Comparison of ENCODE assay signal across 9 cellular contexts in the genomic region with DNA sequence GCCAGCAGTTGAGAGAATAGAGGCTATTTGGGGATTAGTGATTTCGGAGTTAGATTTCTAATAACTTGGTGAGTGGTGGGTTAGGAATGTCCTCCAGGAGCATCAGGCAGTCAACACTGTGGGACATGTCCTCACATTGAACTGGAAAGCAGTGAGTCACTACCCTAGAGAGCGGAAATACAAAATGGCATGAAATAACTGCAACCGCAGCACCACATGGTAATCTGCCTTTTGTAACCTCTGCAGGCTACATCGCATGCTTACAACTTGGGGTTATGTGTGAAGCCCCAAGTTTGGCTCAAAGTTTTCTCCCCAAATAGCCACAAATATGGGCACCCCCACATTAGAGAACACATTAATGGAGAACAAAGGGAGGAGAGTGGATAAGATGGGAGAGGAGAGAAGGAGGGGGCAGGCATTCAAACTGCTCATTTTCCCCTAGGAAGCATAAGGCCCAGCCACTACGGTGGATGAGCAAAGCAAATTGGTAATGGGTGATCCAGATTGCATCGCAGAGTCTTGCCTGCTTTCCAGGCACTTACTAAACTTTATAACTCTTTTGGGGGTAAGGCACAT. TPM values are rescaled to one million over a fixed set of nuclear protein-coding genes. Genes with fewer than 3 reads are reported as not detected.
DNase-seq lines count a peak whose midpoint lies in the region; ATAC-seq and TF ChIP-seq lines count a peak whose summit lies in the region.
"Had no signal": no experiment of that assay in that cellular context is flagged by ENCODE, and none has a peak within 500 bp of the region (broad histone marks: within the 10 kb centered on the region; RNA-seq: fewer than 3 reads in every experiment).

No MANE protein-coding gene starts in this region.

- TF ChIP-seq CTCF in AG09319 (IDR thresholded peaks at IDR 0.05; ENCODE audit: low read depth, low read length) (no peak), choroid plexus epithelial cell (conservative IDR thresholded peaks at IDR 0.05; ENCODE audit: low read depth, low read length) (no peak)

- H3K36me3 Mint-ChIP-seq in activated CD8-positive, alpha-beta T cell treated with anti-CD3 and anti-CD28 coated beads, Interleukin-2, amount 10 ng/mL, durations not matched to agents 7 days and 5 days (ENCODE audit: low read depth): no peaks in the 10 kb centered on the region

- ATAC-seq in left lobe of liver (no peak), GM18511 (IDR thresholded peaks at IDR 0.05; ENCODE audit: unreplicated experiment) (no peak)
- no peak for ATAC-seq in activated CD8-positive, alpha-beta T cell treated with anti-CD3 and anti-CD28 coated beads, Interleukin-2, amount 10 ng/mL, durations not matched to agents 7 days and 5 days

- DNase-seq in AG09319 (ENCODE audit: extremely low read depth, low read depth) (peak; percentile 83), NCI-H226 (peak; percentile 56), choroid plexus epithelial cell (ENCODE audit: low read depth) (peak; percentile 98), left lobe of liver (ENCODE audit: low spot score) (peak; percentile 19), NCI-H510A treated with DMSO at 0.1 percent for 48 hours (lab: John Stamatoyannopoulos, UW) (no peak), NCI-H2107 treated with DMSO at 0.1 percent for 48 hours (lab: John Stamatoyannopoulos, UW; ENCODE audit: unreplicated experiment) (no peak)
- no peak for DNase-seq in activated CD8-positive, alpha-beta T cell treated with anti-CD3 and anti-CD28 coated beads, Interleukin-2, amount 10 ng/mL, durations not matched to agents 7 days and 5 days
- DNase-seq: caudate nucleus had no signal

- H3K4me3 Mint-ChIP-seq in activated CD8-positive, alpha-beta T cell treated with anti-CD3 and anti-CD28 coated beads, Interleukin-2, amount 10 ng/mL, durations not matched to agents 7 days and 5 days: no peak overlapping the region

- H3K4me1 Mint-ChIP-seq in activated CD8-positive, alpha-beta T cell treated with anti-CD3 and anti-CD28 coated beads, Interleukin-2, amount 10 ng/mL, durations not matched to agents 7 days and 5 days (ENCODE audit: low read depth): no peaks in the 10 kb centered on the region

- H3K4me3 ChIP-seq in choroid plexus epithelial cell (ENCODE audit: low read depth, low read length): no peak overlapping the region

- CTCF ChIA-PET in activated CD8-positive, alpha-beta T cell treated with anti-CD3 and anti-CD28 coated beads, Interleukin-2, amount 10 ng/mL, durations not matched to agents 7 days and 5 days (lab: Charles Lee): no interaction called here

- no peak overlapping the region for H3K27ac Mint-ChIP-seq in activated CD8-positive, alpha-beta T cell treated with anti-CD3 and anti-CD28 coated beads, Interleukin-2, amount 10 ng/mL, durations not matched to agents 7 days and 5 days

- H3K27me3 Mint-ChIP-seq in activated CD8-positive, alpha-beta T cell treated with anti-CD3 and anti-CD28 coated beads, Interleukin-2, amount 10 ng/mL, durations not matched to agents 7 days and 5 days (ENCODE audit: low read depth): peaks cover 47% of the 10 kb centered on the region

- POLR2A ChIA-PET in activated CD8-positive, alpha-beta T cell treated with anti-CD3 and anti-CD28 coated beads, Interleukin-2, amount 10 ng/mL, durations not matched to agents 7 days and 5 days (lab: Charles Lee): no interaction called here

- no peaks in the 10 kb centered on the region for H3K9me3 Mint-ChIP-seq in activated CD8-positive, alpha-beta T cell treated with anti-CD3 and anti-CD28 coated beads, Interleukin-2, amount 10 ng/mL, durations not matched to agents 7 days and 5 days (ENCODE audit: insufficient read depth)

RNA-seq across cellular contexts. Expression of a gene that starts 22.0 kb away (rescaled TPM):
- 7.7 TPM for total RNA-seq in left lobe of liver
- 10 to 100 TPM; 42.8 to 44.4 TPM for total RNA-seq in activated CD8-positive, alpha-beta T cell treated with anti-CD3 and anti-CD28 coated beads, Interleukin-2, amount 10 ng/mL, durations not matched to agents 7 days and 5 days

Comparison
In these comparisons a context has a peak if more than half of its experiments do, and no peak if none do; other contexts are left out.
1. DNase-seq: peak in AG09319 (single experiment), NCI-H226 (single experiment), choroid plexus epithelial cell (single experiment) and left lobe of liver (single experiment); none in activated CD8-positive, alpha-beta T cell treated with anti-CD3 and anti-CD28 coated beads, Interleukin-2, amount 10 ng/mL, durations not matched to agents 7 days and 5 days (single experiment), NCI-H510A treated with DMSO at 0.1 percent for 48 hours (single experiment) and NCI-H2107 treated with DMSO at 0.1 percent for 48 hours (single experiment).